Comparison of ENCODE assay signal across 1 cellular context in the genomic region with DNA sequence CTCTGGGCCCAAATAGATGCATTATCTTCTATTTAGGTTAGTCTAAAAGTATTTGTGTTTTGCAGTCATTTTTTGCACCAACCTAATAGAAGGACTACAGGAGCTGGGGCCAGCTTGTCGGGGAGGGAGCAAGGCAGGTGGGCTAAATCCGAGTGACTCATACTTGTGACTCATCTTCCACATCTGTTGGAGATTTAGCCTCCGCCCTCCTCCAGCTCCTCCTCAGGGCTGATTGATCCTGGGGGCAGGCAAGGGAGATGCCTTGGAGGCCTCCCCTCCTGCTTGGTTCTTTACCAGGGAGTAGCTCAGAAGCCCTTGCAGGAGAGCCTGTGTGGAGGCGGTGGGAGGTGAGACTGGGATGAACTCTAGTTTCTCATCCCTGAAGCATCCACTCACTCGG.
A peak's percentile ranks its signal among the peaks of the same experiment; 100 is the strongest.
TF ChIP-seq lines count a peak whose summit lies in the region.

No MANE protein-coding gene starts in this region.

TF ChIP-seq in K562, 482 proteins besides CTCF, POLR2A, EP300 and RAD21 (continued from another document):
- no peak for TF ChIP-seq TOE1 (IDR thresholded peaks at IDR 0.05; ENCODE audit: borderline replicate concordance)
- no peak for TF ChIP-seq TOE1 (CRISPR knock-in tag; IDR thresholded peaks at IDR 0.05; ENCODE audit: borderline replicate concordance, low read depth)
- TF ChIP-seq JUN (IDR thresholded peaks at IDR 0.05; ENCODE audit: borderline replicate concordance, low read depth, low read length) = peak; percentile 97
- TF ChIP-seq JUN (CRISPR knock-in tag; IDR thresholded peaks at IDR 0.05; ENCODE audit: borderline replicate concordance) = no peak
- no peak for TF ChIP-seq JUNB (CRISPR knock-in tag; conservative IDR thresholded peaks at IDR 0.05)
- no peak for TF ChIP-seq GATAD2A (IDR thresholded peaks at IDR 0.05)
- TF ChIP-seq YBX1 (IDR thresholded peaks at IDR 0.05) = no peak
- TF ChIP-seq TAF1 (IDR thresholded peaks at IDR 0.05; ENCODE audit: control insufficient read depth, extremely low read depth, insufficient read depth, low read length, severe bottlenecking) = no peak
- TF ChIP-seq, protein P1, sequence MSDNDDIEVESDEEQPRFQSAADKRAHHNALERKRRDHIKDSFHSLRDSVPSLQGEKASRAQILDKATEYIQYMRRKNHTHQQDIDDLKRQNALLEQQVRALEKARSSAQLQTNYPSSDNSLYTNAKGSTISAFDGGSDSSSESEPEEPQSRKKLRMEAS (CRISPR knock-in tag; IDR thresholded peaks at IDR 0.05) = 0 out of 2 replicates have a peak, but pooled peaks have one; percentile 10
- TF ChIP-seq, protein P2, sequence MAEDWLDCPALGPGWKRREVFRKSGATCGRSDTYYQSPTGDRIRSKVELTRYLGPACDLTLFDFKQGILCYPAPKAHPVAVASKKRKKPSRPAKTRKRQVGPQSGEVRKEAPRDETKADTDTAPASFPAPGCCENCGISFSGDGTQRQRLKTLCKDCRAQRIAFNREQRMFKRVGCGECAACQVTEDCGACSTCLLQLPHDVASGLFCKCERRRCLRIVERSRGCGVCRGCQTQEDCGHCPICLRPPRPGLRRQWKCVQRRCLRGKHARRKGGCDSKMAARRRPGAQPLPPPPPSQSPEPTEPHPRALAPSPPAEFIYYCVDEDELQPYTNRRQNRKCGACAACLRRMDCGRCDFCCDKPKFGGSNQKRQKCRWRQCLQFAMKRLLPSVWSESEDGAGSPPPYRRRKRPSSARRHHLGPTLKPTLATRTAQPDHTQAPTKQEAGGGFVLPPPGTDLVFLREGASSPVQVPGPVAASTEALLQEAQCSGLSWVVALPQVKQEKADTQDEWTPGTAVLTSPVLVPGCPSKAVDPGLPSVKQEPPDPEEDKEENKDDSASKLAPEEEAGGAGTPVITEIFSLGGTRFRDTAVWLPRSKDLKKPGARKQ (CRISPR knock-in tag; IDR thresholded peaks at IDR 0.05) = no peak
- peak; percentile 71 for TF ChIP-seq CBFA2T3 (IDR thresholded peaks at IDR 0.05)
- no peak for TF ChIP-seq GABPA (tag; conservative IDR thresholded peaks at IDR 0.05; ENCODE audit: low read depth)
- no peak for TF ChIP-seq SETDB1 (IDR thresholded peaks at IDR 0.05; ENCODE audit: low read length)
- TF ChIP-seq, protein P3, sequence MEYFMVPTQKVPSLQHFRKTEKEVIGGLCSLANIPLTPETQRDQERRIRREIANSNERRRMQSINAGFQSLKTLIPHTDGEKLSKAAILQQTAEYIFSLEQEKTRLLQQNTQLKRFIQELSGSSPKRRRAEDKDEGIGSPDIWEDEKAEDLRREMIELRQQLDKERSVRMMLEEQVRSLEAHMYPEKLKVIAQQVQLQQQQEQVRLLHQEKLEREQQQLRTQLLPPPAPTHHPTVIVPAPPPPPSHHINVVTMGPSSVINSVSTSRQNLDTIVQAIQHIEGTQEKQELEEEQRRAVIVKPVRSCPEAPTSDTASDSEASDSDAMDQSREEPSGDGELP (CRISPR knock-in tag; IDR thresholded peaks at IDR 0.05; ENCODE audit: borderline replicate concordance) = peak; percentile 52; the same call in 1 of the 2 replicates
- no peak for TF ChIP-seq NR2C2 (CRISPR knock-in tag; IDR thresholded peaks at IDR 0.05)
- no peak for TF ChIP-seq NR2C2 (tag; IDR thresholded peaks at IDR 0.05)
- peak; percentile 67 for TF ChIP-seq CBFA2T2 (conservative IDR thresholded peaks at IDR 0.05)
- no peak for TF ChIP-seq ZNF668 (CRISPR knock-in tag; IDR thresholded peaks at IDR 0.05)
- no peak for TF ChIP-seq ZNF143 (CRISPR knock-in tag; IDR thresholded peaks at IDR 0.05)
- peak; percentile 89 for TF ChIP-seq ZNF263 (CRISPR knock-in tag; IDR thresholded peaks at IDR 0.05; ENCODE audit: borderline replicate concordance)
- no peak for TF ChIP-seq ZNF445 (CRISPR knock-in tag; IDR thresholded peaks at IDR 0.05; ENCODE audit: low read depth)
- peak; percentile 97 for TF ChIP-seq JUND (IDR thresholded peaks at IDR 0.05; ENCODE audit: borderline replicate concordance, low read depth, low read length)
- TF ChIP-seq JUND (tag; IDR thresholded peaks at IDR 0.05; ENCODE audit: borderline replicate concordance, low read depth, low read length) = peak; percentile 88; the same call in 2 of the 3 replicates
- TF ChIP-seq, protein P4, sequence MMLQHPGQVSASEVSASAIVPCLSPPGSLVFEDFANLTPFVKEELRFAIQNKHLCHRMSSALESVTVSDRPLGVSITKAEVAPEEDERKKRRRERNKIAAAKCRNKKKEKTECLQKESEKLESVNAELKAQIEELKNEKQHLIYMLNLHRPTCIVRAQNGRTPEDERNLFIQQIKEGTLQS (IDR thresholded peaks at IDR 0.05) = peak; percentile 94
- TF ChIP-seq, protein P4 (CRISPR knock-in tag; conservative IDR thresholded peaks at IDR 0.05) = no peak
- no peak for TF ChIP-seq OTX1 (CRISPR knock-in tag; IDR thresholded peaks at IDR 0.05)
- TF ChIP-seq ZZZ3 (IDR thresholded peaks at IDR 0.05) = no peak
- TF ChIP-seq, protein P5, sequence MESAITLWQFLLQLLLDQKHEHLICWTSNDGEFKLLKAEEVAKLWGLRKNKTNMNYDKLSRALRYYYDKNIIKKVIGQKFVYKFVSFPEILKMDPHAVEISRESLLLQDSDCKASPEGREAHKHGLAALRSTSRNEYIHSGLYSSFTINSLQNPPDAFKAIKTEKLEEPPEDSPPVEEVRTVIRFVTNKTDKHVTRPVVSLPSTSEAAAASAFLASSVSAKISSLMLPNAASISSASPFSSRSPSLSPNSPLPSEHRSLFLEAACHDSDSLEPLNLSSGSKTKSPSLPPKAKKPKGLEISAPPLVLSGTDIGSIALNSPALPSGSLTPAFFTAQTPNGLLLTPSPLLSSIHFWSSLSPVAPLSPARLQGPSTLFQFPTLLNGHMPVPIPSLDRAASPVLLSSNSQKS (CRISPR knock-in tag; IDR thresholded peaks at IDR 0.05) = no peak
- TF ChIP-seq ASH1L (IDR thresholded peaks at IDR 0.05; ENCODE audit: borderline replicate concordance, low read depth, partially characterized antibody) = no peak
- TF ChIP-seq TBP (optimal IDR thresholded peaks at IDR 0.05; ENCODE audit: low read depth, low read length) = no peak
- TF ChIP-seq, protein P6, sequence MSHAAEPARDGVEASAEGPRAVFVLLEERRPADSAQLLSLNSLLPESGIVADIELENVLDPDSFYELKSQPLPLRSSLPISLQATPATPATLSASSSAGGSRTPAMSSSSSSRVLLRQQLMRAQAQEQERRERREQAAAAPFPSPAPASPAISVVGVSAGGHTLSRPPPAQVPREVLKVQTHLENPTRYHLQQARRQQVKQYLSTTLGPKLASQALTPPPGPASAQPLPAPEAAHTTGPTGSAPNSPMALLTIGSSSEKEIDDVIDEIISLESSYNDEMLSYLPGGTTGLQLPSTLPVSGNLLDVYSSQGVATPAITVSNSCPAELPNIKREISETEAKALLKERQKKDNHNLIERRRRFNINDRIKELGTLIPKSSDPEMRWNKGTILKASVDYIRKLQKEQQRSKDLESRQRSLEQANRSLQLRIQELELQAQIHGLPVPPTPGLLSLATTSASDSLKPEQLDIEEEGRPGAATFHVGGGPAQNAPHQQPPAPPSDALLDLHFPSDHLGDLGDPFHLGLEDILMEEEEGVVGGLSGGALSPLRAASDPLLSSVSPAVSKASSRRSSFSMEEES (CRISPR knock-in tag; IDR thresholded peaks at IDR 0.05) = no peak
- TF ChIP-seq ARID1B (IDR thresholded peaks at IDR 0.05) = peak; percentile 79
- no peak for TF ChIP-seq CAMTA2 (CRISPR knock-in tag; conservative IDR thresholded peaks at IDR 0.05)
- no peak for TF ChIP-seq ETS2 (tag; IDR thresholded peaks at IDR 0.05; ENCODE audit: borderline replicate concordance, poor library complexity, severe bottlenecking)
- TF ChIP-seq, protein P7, sequence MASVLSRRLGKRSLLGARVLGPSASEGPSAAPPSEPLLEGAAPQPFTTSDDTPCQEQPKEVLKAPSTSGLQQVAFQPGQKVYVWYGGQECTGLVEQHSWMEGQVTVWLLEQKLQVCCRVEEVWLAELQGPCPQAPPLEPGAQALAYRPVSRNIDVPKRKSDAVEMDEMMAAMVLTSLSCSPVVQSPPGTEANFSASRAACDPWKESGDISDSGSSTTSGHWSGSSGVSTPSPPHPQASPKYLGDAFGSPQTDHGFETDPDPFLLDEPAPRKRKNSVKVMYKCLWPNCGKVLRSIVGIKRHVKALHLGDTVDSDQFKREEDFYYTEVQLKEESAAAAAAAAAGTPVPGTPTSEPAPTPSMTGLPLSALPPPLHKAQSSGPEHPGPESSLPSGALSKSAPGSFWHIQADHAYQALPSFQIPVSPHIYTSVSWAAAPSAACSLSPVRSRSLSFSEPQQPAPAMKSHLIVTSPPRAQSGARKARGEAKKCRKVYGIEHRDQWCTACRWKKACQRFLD (CRISPR knock-in tag; IDR thresholded peaks at IDR 0.05) = no peak
- TF ChIP-seq, protein P8, sequence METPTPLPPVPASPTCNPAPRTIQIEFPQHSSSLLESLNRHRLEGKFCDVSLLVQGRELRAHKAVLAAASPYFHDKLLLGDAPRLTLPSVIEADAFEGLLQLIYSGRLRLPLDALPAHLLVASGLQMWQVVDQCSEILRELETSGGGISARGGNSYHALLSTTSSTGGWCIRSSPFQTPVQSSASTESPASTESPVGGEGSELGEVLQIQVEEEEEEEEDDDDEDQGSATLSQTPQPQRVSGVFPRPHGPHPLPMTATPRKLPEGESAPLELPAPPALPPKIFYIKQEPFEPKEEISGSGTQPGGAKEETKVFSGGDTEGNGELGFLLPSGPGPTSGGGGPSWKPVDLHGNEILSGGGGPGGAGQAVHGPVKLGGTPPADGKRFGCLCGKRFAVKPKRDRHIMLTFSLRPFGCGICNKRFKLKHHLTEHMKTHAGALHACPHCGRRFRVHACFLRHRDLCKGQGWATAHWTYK (CRISPR knock-in tag; IDR thresholded peaks at IDR 0.05) = no peak
- peak; percentile 88 for TF ChIP-seq FOSL1 (tag; conservative IDR thresholded peaks at IDR 0.05)
- TF ChIP-seq SMARCA4 (IDR thresholded peaks at IDR 0.05) = peak; percentile 82
- peak; percentile 84 for TF ChIP-seq SMARCE1 (IDR thresholded peaks at IDR 0.05)
- no peak for TF ChIP-seq ZNF583 (CRISPR knock-in tag; IDR thresholded peaks at IDR 0.05)
- peak; percentile 39; the same call in 1 of the 2 replicates for TF ChIP-seq EGR1 (conservative IDR thresholded peaks at IDR 0.05)
- no peak for TF ChIP-seq ZNF77 (CRISPR knock-in tag; IDR thresholded peaks at IDR 0.05)
- TF ChIP-seq ZNF316 (IDR thresholded peaks at IDR 0.05) = no peak
- peak; percentile 68 for TF ChIP-seq FOS (IDR thresholded peaks at IDR 0.05; ENCODE audit: extremely low read depth, insufficient read length)
- TF ChIP-seq MYNN (IDR thresholded peaks at IDR 0.05) = no peak
- no peak for TF ChIP-seq MYNN (CRISPR knock-in tag; IDR thresholded peaks at IDR 0.05)
- peak in 1 of 2 experiments; percentile 26; a peak in 1 of 4 replicates for TF ChIP-seq KDM1A (IDR thresholded peaks at IDR 0.05)
- TF ChIP-seq SMARCB1 (IDR thresholded peaks at IDR 0.05; ENCODE audit: insufficient read length, low read depth) = no peak
- peak; percentile 74; the same call in 1 of the 2 replicates for TF ChIP-seq DPF2 (IDR thresholded peaks at IDR 0.05)
- no peak for TF ChIP-seq BCL6 (CRISPR knock-in tag; IDR thresholded peaks at IDR 0.05)
- no peak for TF ChIP-seq LCOR (CRISPR knock-in tag; IDR thresholded peaks at IDR 0.05)
- TF ChIP-seq, protein P9, sequence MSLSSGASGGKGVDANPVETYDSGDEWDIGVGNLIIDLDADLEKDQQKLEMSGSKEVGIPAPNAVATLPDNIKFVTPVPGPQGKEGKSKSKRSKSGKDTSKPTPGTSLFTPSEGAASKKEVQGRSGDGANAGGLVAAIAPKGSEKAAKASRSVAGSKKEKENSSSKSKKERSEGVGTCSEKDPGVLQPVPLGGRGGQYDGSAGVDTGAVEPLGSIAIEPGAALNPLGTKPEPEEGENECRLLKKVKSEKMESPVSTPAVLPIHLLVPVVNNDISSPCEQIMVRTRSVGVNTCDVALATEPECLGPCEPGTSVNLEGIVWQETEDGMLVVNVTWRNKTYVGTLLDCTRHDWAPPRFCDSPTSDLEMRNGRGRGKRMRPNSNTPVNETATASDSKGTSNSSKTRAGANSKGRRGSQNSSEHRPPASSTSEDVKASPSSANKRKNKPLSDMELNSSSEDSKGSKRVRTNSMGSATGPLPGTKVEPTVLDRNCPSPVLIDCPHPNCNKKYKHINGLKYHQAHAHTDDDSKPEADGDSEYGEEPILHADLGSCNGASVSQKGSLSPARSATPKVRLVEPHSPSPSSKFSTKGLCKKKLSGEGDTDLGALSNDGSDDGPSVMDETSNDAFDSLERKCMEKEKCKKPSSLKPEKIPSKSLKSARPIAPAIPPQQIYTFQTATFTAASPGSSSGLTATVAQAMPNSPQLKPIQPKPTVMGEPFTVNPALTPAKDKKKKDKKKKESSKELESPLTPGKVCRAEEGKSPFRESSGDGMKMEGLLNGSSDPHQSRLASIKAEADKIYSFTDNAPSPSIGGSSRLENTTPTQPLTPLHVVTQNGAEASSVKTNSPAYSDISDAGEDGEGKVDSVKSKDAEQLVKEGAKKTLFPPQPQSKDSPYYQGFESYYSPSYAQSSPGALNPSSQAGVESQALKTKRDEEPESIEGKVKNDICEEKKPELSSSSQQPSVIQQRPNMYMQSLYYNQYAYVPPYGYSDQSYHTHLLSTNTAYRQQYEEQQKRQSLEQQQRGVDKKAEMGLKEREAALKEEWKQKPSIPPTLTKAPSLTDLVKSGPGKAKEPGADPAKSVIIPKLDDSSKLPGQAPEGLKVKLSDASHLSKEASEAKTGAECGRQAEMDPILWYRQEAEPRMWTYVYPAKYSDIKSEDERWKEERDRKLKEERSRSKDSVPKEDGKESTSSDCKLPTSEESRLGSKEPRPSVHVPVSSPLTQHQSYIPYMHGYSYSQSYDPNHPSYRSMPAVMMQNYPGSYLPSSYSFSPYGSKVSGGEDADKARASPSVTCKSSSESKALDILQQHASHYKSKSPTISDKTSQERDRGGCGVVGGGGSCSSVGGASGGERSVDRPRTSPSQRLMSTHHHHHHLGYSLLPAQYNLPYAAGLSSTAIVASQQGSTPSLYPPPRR (CRISPR knock-in tag; IDR thresholded peaks at IDR 0.05; ENCODE audit: borderline replicate concordance) = no peak
